Comparison of ENCODE assay signal across 1 cellular context in genomic region chr6:135937126-135937525, GRCh38.
TF ChIP-seq lines count a peak whose summit lies in the region.

No MANE protein-coding gene starts in this region.

TF ChIP-seq in GM23338, 12 proteins besides CTCF, POLR2A, EP300 and RAD21 (continued from another document):
- TF ChIP-seq ZNF462 (CRISPR knock-in tag; IDR thresholded peaks at IDR 0.05) (no peak), JUNB (IDR thresholded peaks at IDR 0.05; ENCODE audit: unreplicated experiment) (no peak), STAT1 (IDR thresholded peaks at IDR 0.05; ENCODE audit: unreplicated experiment) (no peak), NANOG (IDR thresholded peaks at IDR 0.05; ENCODE audit: borderline replicate concordance) (no peak), ZNF114 (CRISPR knock-in tag; IDR thresholded peaks at IDR 0.05) (no peak), REST (IDR thresholded peaks at IDR 0.05; ENCODE audit: unreplicated experiment) (no peak)
